Comparison of ENCODE assay signal across 29 cellular contexts in genomic region chr4:174207370-174207769, GRCh38.
"Had no signal": no experiment of that assay in that cellular context is flagged by ENCODE, and none has a peak within 500 bp of the region (broad histone marks: within the 10 kb centered on the region; RNA-seq: fewer than 3 reads in every experiment).

No MANE protein-coding gene starts in this region.

- H3K27ac Mint-ChIP-seq: activated CD4-positive, alpha-beta memory T cell treated with anti-CD3 and anti-CD28 coated beads for 36 hours; activated CD4-positive, alpha-beta T cell treated with anti-CD3 and anti-CD28 coated beads, Interleukin-2, amount 10 ng/mL, durations not matched to agents 7 days and 5 days; activated naive CD8-positive, alpha-beta T cell treated with anti-CD3 and anti-CD28 coated beads, Interleukin-2, amount 10 ng/mL, durations not matched to agents 7 days and 5 days; activated T-cell treated with anti-CD3 and anti-CD28 coated beads, Interleukin-2, amount 50 U/mL, for 72 hours; activated T-helper 2 cell treated with anti-CD3 and anti-CD28 coated beads, Interferon-gamma antibody, Interleukin-2, Interleukin-4, amounts not matched to agents 10 μg/mL and 5 μg/mL and 100 μg/mL, durations not matched to agents 14 hours and 24 hours and 36 hours had no signal

- H3K9me3 Mint-ChIP-seq: activated CD4-positive, alpha-beta memory T cell treated with anti-CD3 and anti-CD28 coated beads for 36 hours; activated CD4-positive, alpha-beta T cell treated with anti-CD3 and anti-CD28 coated beads, Interleukin-2, amount 10 ng/mL, durations not matched to agents 7 days and 5 days; activated naive CD8-positive, alpha-beta T cell treated with anti-CD3 and anti-CD28 coated beads, Interleukin-2, amount 10 ng/mL, durations not matched to agents 7 days and 5 days; activated T-cell treated with anti-CD3 and anti-CD28 coated beads, Interleukin-2, amount 50 U/mL, for 72 hours; activated T-helper 2 cell treated with anti-CD3 and anti-CD28 coated beads, Interferon-gamma antibody, Interleukin-2, Interleukin-4, amounts not matched to agents 10 μg/mL and 5 μg/mL and 100 μg/mL, durations not matched to agents 14 hours and 24 hours and 36 hours had no signal

- H3K9me3 ChIP-seq: adrenal gland, breast epithelium had no signal

- H2AFZ ChIP-seq: PC-9 had no signal

- H3K27ac ChIP-seq: adrenal gland, breast epithelium, coronary artery, PC-9, SK-N-MC, VCaP had no signal

- H3K4me3 Mint-ChIP-seq: activated CD4-positive, alpha-beta memory T cell treated with anti-CD3 and anti-CD28 coated beads for 36 hours; activated CD4-positive, alpha-beta T cell treated with anti-CD3 and anti-CD28 coated beads, Interleukin-2, amount 10 ng/mL, durations not matched to agents 7 days and 5 days; activated naive CD8-positive, alpha-beta T cell treated with anti-CD3 and anti-CD28 coated beads, Interleukin-2, amount 10 ng/mL, durations not matched to agents 7 days and 5 days; activated T-cell treated with anti-CD3 and anti-CD28 coated beads, Interleukin-2, amount 50 U/mL, for 72 hours had no signal

- H3K36me3 ChIP-seq: adrenal gland, breast epithelium had no signal

- H3K4me1 ChIP-seq: adrenal gland, breast epithelium had no signal

- H3K4me2 ChIP-seq: PC-9 had no signal

- H3K36me3 Mint-ChIP-seq: activated CD4-positive, alpha-beta memory T cell treated with anti-CD3 and anti-CD28 coated beads for 36 hours; activated naive CD8-positive, alpha-beta T cell treated with anti-CD3 and anti-CD28 coated beads, Interleukin-2, amount 10 ng/mL, durations not matched to agents 7 days and 5 days had no signal

- H3K4me3 ChIP-seq: adrenal gland, breast epithelium, coronary artery, PC-9, SK-N-MC had no signal

- ATAC-seq: activated T-cell treated with anti-CD3 and anti-CD28 coated beads, Interleukin-2, amount 50 U/mL, for 72 hours had no signal

- DNase-seq: activated CD4-positive, alpha-beta memory T cell treated with anti-CD3 and anti-CD28 coated beads for 36 hours; activated CD4-positive, alpha-beta T cell treated with anti-CD3 and anti-CD28 coated beads, Interleukin-2, amount 10 ng/mL, durations not matched to agents 7 days and 5 days; activated CD4-positive, CD25-positive, alpha-beta regulatory T cell; activated gamma-delta T cell treated with Interleukin-2 at 50 U/mL for 16 hours; activated naive CD4-positive, alpha-beta T cell treated with anti-CD3 and anti-CD28 coated beads, Interleukin-2, amount 50 U/mL, for 16 hours; activated naive CD8-positive, alpha-beta T cell treated with anti-CD3 and anti-CD28 coated beads, Interleukin-2, amount 10 ng/mL, durations not matched to agents 7 days and 5 days; activated T-cell treated with anti-CD3 and anti-CD28 coated beads, Interleukin-2, amount 50 U/mL, for 72 hours; adrenal gland; anterior cingulate cortex; caudate nucleus; Kasumi-1; KBM-7; MV-4-11; NCI-H1092 treated with DMSO at 0.1 percent for 48 hours; NCI-H1417 treated with DMSO at 0.1 percent for 48 hours; NCI-H1694; NCI-H2029; NCI-H2107; NCI-H2171 treated with DMSO at 0.1 percent for 48 hours; NCI-H226; NCI-H526 treated with DMSO at 0.1 percent for 48 hours; NK-92 treated with Interleukin-12 subunit alpha and Interleukin-12 subunit beta, amount 100 ng/mL, for 24 hours; PC-9; SW 1271 had no signal
